ENCODE assay signal across 23 cellular contexts in genomic region chr1:6622396-6623152, GRCh38. TPM values are rescaled to one million over a fixed set of nuclear protein-coding genes. Genes with fewer than 3 reads are reported as not detected.
DNase-seq lines count a peak whose midpoint lies in the region; ATAC-seq and TF ChIP-seq lines count a peak whose summit lies in the region.
"Had no signal": no experiment of that assay in that cellular context is flagged by ENCODE, and none has a peak within 500 bp of the region (broad histone marks: within the 10 kb centered on the region; RNA-seq: fewer than 3 reads in every experiment).

No MANE protein-coding gene starts in this region.

- peak overlapping the region; percentile 42 for H3K27ac ChIP-seq in vagina
- H3K27ac ChIP-seq: HL-60, upper lobe of left lung had no signal

- H3K4me1 Mint-ChIP-seq in activated naive CD8-positive, alpha-beta T cell (ENCODE audit: low read depth): peaks cover 21% of the 10 kb centered on the region
- H3K4me1 Mint-ChIP-seq in activated naive CD8-positive, alpha-beta T cell treated with anti-CD3 and anti-CD28 coated beads, Interleukin-2, amount 50 U/mL, for 24 hours: peaks cover 28% of the 10 kb centered on the region
- H3K4me1 Mint-ChIP-seq in chondrocyte (ENCODE audit: low read depth) (peaks cover 24% of the 10 kb centered on the region), neural crest cell (peaks cover 31% of the 10 kb centered on the region)

- TF ChIP-seq CTCF in chondrocyte (IDR thresholded peaks at IDR 0.05) (no peak), neural crest cell (conservative IDR thresholded peaks at IDR 0.05) (no peak), vagina (IDR thresholded peaks at IDR 0.05) (no peak)

- H3K27me3 ChIP-seq in vagina: no peaks in the 10 kb centered on the region
- H3K27me3 ChIP-seq: gastrocnemius medialis, upper lobe of left lung had no signal

- no peaks in the 10 kb centered on the region for H3K27me3 Mint-ChIP-seq in activated naive CD8-positive, alpha-beta T cell
- H3K27me3 Mint-ChIP-seq in activated naive CD8-positive, alpha-beta T cell treated with anti-CD3 and anti-CD28 coated beads, Interleukin-2, amount 50 U/mL, for 24 hours: no peaks in the 10 kb centered on the region
- H3K27me3 Mint-ChIP-seq in chondrocyte (ENCODE audit: low read depth) (no peaks in the 10 kb centered on the region), neural crest cell (ENCODE audit: low read depth) (no peaks in the 10 kb centered on the region)
- H3K27me3 Mint-ChIP-seq: central memory CD8-positive, alpha-beta T cell; naive B cell; T-cell had no signal

- intact Hi-C loops in vagina (cut with DNase I): no loop called here

- no peak for TF ChIP-seq POLR2A in vagina (IDR thresholded peaks at IDR 0.05)

- peaks cover 0 to 38% of the 10 kb centered on the region in 2 donors for H3K36me3 ChIP-seq in vagina

- peaks cover 51% of the 10 kb centered on the region for H3K4me1 ChIP-seq in vagina

- no peak for DNase-seq in activated naive CD8-positive, alpha-beta T cell treated with anti-CD3 and anti-CD28 coated beads, Interleukin-2, amount 50 U/mL, for 24 hours
- DNase-seq in chondrocyte (ENCODE audit: low spot score) (no peak), neural crest cell (ENCODE audit: low read depth, low spot score) (no peak), vagina (ENCODE audit: extremely low spot score in 2 of 2) (no peak)
- no peak for DNase-seq in stimulated activated CD4-positive, alpha-beta T cell treated with anti-CD3 and anti-CD28 coated beads, Interleukin-4, amount 100 ng/mL, for 1 hour
- no peak for DNase-seq in effector CD8-positive, alpha-beta T cell (lab: John Stamatoyannopoulos, UW)
- DNase-seq: activated CD8-positive, alpha-beta memory T cell treated with anti-CD3 and anti-CD28 coated beads, Interleukin-2, amount 50 U/mL, for 48 hours; activated effector memory CD4-positive, alpha-beta T cell treated with anti-CD3 and anti-CD28 coated beads, Interleukin-2, amount 50 U/mL, for 16 hours; gastrocnemius medialis; MM.1S; naive B cell; NCI-H1436 treated with DMSO at 0.1 percent for 48 hours; NCI-H2171 treated with DMSO at 0.1 percent for 48 hours; NCI-H69; posterior cingulate gyrus; SHP77; stimulated activated naive CD4-positive, alpha-beta T cell treated with Interleukin-2 at 50 U/mL for 16 hours; T-cell had no signal

- no peaks in the 10 kb centered on the region for H3K9me3 ChIP-seq in vagina
- H3K9me3 ChIP-seq: gastrocnemius medialis, upper lobe of left lung had no signal

- no peaks in the 10 kb centered on the region for H3K9me3 Mint-ChIP-seq in activated naive CD8-positive, alpha-beta T cell (ENCODE audit: low read depth)
- H3K9me3 Mint-ChIP-seq in activated naive CD8-positive, alpha-beta T cell treated with anti-CD3 and anti-CD28 coated beads, Interleukin-2, amount 50 U/mL, for 24 hours: no peaks in the 10 kb centered on the region
- H3K9me3 Mint-ChIP-seq in chondrocyte (ENCODE audit: low read depth): no peaks in the 10 kb centered on the region
- no peaks in the 10 kb centered on the region for H3K9me3 Mint-ChIP-seq in neural crest cell
- H3K9me3 Mint-ChIP-seq: central memory CD8-positive, alpha-beta T cell; naive B cell; T-cell had no signal

- no peak overlapping the region for H3K4me3 ChIP-seq in vagina
- H3K4me3 ChIP-seq: gastrocnemius medialis, upper lobe of left lung had no signal

- no peak for ATAC-seq in activated naive CD8-positive, alpha-beta T cell treated with anti-CD3 and anti-CD28 coated beads, Interleukin-2, amount 50 U/mL, for 24 hours
- ATAC-seq in GM21786 (IDR thresholded peaks at IDR 0.05; ENCODE audit: unreplicated experiment): no peak
- ATAC-seq: T-cell had no signal

- H3K27ac Mint-ChIP-seq in activated naive CD8-positive, alpha-beta T cell: peak overlapping the region; percentile 34
- H3K27ac Mint-ChIP-seq in activated naive CD8-positive, alpha-beta T cell treated with anti-CD3 and anti-CD28 coated beads, Interleukin-2, amount 50 U/mL, for 24 hours: no peak overlapping the region
- H3K27ac Mint-ChIP-seq in chondrocyte (ENCODE audit: unreplicated experiment) (peak overlapping the region; percentile 42), neural crest cell (ENCODE audit: unreplicated experiment) (peak overlapping the region; percentile 35)

- H3K4me3 Mint-ChIP-seq in activated naive CD8-positive, alpha-beta T cell: no peak overlapping the region
- H3K4me3 Mint-ChIP-seq in activated naive CD8-positive, alpha-beta T cell treated with anti-CD3 and anti-CD28 coated beads, Interleukin-2, amount 50 U/mL, for 24 hours: no peak overlapping the region
- no peak overlapping the region for H3K4me3 Mint-ChIP-seq in chondrocyte (ENCODE audit: unreplicated experiment)
- peak overlapping the region; percentile 92 for H3K4me3 Mint-ChIP-seq in neural crest cell
- H3K4me3 Mint-ChIP-seq: central memory CD8-positive, alpha-beta T cell had no signal

- no peaks in the 10 kb centered on the region for H3K36me3 Mint-ChIP-seq in activated naive CD8-positive, alpha-beta T cell
- H3K36me3 Mint-ChIP-seq in activated naive CD8-positive, alpha-beta T cell treated with anti-CD3 and anti-CD28 coated beads, Interleukin-2, amount 50 U/mL, for 24 hours (ENCODE audit: low read depth): peaks cover 15% of the 10 kb centered on the region
- H3K36me3 Mint-ChIP-seq in chondrocyte (ENCODE audit: low read depth): peaks cover 17% of the 10 kb centered on the region
- peaks cover 9% of the 10 kb centered on the region for H3K36me3 Mint-ChIP-seq in neural crest cell (ENCODE audit: low read depth)

RNA-seq across cellular contexts. Expression of gene THAP3, which starts 2.1 kb away (rescaled TPM):
- total RNA-seq in chondrocyte: 12.9 to 18.2 TPM (median 14.7 TPM) in 3 replicates
- 26.1 and 28.5 TPM in 2 replicates for total RNA-seq in neural crest cell
- total RNA-seq in vagina: 29.0 TPM

RNA-seq across cellular contexts. Expression of gene PHF13, which starts 9.0 kb away (rescaled TPM):
- 22.2 to 25.6 TPM (median 23.9 TPM) in 3 replicates for total RNA-seq in chondrocyte
- 32.6 and 33.5 TPM in 2 replicates for total RNA-seq in neural crest cell
- total RNA-seq in vagina: 21.6 TPM

RNA-seq across cellular contexts. Expression of gene KLHL21, which starts 19.9 kb away (rescaled TPM):
- total RNA-seq in chondrocyte: 34.3 to 39.6 TPM (median 38.3 TPM) in 3 replicates
- 18.8 and 19.0 TPM in 2 replicates for total RNA-seq in neural crest cell
- 54.3 TPM for total RNA-seq in vagina

RNA-seq across cellular contexts. Expression of gene ZBTB48, which starts 42.8 kb away (rescaled TPM):
- 19.9 to 27.4 TPM (median 23.7 TPM) in 3 replicates for total RNA-seq in chondrocyte
- total RNA-seq in neural crest cell: 35.7 and 41.0 TPM in 2 replicates
- total RNA-seq in vagina: 9.1 TPM
